Comparison of ENCODE assay signal across 20 cellular contexts in genomic region chr5:39172593-39172992, GRCh38. TPM values are rescaled to one million over a fixed set of nuclear protein-coding genes. Genes with fewer than 3 reads are reported as not detected.
"Had no signal": no experiment of that assay in that cellular context is flagged by ENCODE, and none has a peak within 500 bp of the region (broad histone marks: within the 10 kb centered on the region; RNA-seq: fewer than 3 reads in every experiment).

No MANE protein-coding gene starts in this region.

- H3K27ac Mint-ChIP-seq: nephron had no signal

- H3K36me3 ChIP-seq: heart left ventricle, thyroid gland had no signal

- ATAC-seq: activated CD8-positive, alpha-beta memory T cell treated with anti-CD3 and anti-CD28 coated beads, Interleukin-2, amount 10 ng/mL, durations not matched to agents 7 days and 5 days; heart left ventricle; left cardiac atrium; right cardiac atrium had no signal

- H3K9me3 ChIP-seq: thyroid gland had no signal

- H3K4me1 ChIP-seq: parathyroid adenoma, thyroid gland had no signal

- H3K27me3 Mint-ChIP-seq: activated CD8-positive, alpha-beta memory T cell treated with anti-CD3 and anti-CD28 coated beads, Interleukin-2, amount 10 ng/mL, durations not matched to agents 7 days and 5 days; stimulated activated naive CD8-positive, alpha-beta T cell treated with anti-CD3 and anti-CD28 coated beads, Interleukin-15, Interleukin-2, amounts not matched to agents 100 ng/mL and 50 ng/mL, for 24 hours had no signal

- H3K4me1 Mint-ChIP-seq: nephron had no signal

- H3K4me3 ChIP-seq: heart left ventricle, thyroid gland had no signal

- H3K27me3 ChIP-seq: heart left ventricle, thyroid gland had no signal

- DNase-seq: activated CD4-positive, alpha-beta T cell treated with anti-CD3 and anti-CD28 coated beads for 1 hour; activated CD8-positive, alpha-beta memory T cell treated with anti-CD3 and anti-CD28 coated beads, Interleukin-2, amount 10 ng/mL, durations not matched to agents 7 days and 5 days; activated T-cell treated with anti-CD3 and anti-CD28 coated beads for 4 hours; cortex of kidney; heart left ventricle; islet precursor cell; left cardiac atrium; midbrain; right cardiac atrium; stimulated activated CD4-positive, alpha-beta T cell treated with anti-CD3 and anti-CD28 coated beads, Interleukin-12 subunit alpha, Interleukin-12 subunit beta, amount 100 ng/mL, for 4 hours; stimulated activated CD4-positive, alpha-beta T cell treated with anti-CD3 and anti-CD28 coated beads, Interleukin-4, amount 100 ng/mL, for 4 hours; substantia nigra; T-helper 1 cell; T-helper 9 cell; thyroid gland had no signal

- H3K9me3 Mint-ChIP-seq: stimulated activated naive CD8-positive, alpha-beta T cell treated with anti-CD3 and anti-CD28 coated beads, Interleukin-15, Interleukin-2, amounts not matched to agents 100 ng/mL and 50 ng/mL, for 24 hours had no signal

- H3K4me3 Mint-ChIP-seq: activated CD8-positive, alpha-beta memory T cell treated with anti-CD3 and anti-CD28 coated beads, Interleukin-2, amount 10 ng/mL, durations not matched to agents 7 days and 5 days; nephron; stimulated activated naive CD8-positive, alpha-beta T cell treated with anti-CD3 and anti-CD28 coated beads, Interleukin-15, Interleukin-2, amounts not matched to agents 100 ng/mL and 50 ng/mL, for 24 hours had no signal

- H3K27ac ChIP-seq: epithelial cell of prostate, heart left ventricle, parathyroid adenoma, thyroid gland had no signal

RNA-seq across cellular contexts. Expression of gene FYB1, which starts 46.8 kb away (rescaled TPM):
- total RNA-seq: fibroblast of villous mesenchyme had no signal
